1 cellular context compared by ENCODE assay signal in the genomic region with DNA sequence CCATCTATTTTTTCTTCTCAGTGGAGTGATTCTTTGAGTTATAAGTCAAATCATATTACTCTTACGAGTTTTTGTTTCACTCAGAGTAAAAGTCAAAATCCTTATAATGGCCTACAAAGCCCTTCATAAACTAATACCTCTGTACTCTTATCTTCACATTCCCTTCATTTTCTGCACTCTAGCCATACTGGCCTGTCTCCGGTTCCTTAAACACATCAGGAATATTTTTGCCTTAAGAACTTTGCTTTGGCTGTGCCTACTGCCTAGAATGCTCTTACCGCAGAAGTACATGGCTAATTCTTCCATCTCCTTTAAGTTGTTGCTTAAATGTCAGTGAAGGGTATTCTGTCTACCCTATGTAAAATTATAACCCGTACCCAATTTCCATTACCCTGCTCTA.
TF ChIP-seq lines count a peak whose summit lies in the region.

No MANE protein-coding gene starts in this region.

TF ChIP-seq in WTC11, 78 proteins besides CTCF, POLR2A, EP300 and RAD21 (continued from another document):
- TF ChIP-seq, protein P1, sequence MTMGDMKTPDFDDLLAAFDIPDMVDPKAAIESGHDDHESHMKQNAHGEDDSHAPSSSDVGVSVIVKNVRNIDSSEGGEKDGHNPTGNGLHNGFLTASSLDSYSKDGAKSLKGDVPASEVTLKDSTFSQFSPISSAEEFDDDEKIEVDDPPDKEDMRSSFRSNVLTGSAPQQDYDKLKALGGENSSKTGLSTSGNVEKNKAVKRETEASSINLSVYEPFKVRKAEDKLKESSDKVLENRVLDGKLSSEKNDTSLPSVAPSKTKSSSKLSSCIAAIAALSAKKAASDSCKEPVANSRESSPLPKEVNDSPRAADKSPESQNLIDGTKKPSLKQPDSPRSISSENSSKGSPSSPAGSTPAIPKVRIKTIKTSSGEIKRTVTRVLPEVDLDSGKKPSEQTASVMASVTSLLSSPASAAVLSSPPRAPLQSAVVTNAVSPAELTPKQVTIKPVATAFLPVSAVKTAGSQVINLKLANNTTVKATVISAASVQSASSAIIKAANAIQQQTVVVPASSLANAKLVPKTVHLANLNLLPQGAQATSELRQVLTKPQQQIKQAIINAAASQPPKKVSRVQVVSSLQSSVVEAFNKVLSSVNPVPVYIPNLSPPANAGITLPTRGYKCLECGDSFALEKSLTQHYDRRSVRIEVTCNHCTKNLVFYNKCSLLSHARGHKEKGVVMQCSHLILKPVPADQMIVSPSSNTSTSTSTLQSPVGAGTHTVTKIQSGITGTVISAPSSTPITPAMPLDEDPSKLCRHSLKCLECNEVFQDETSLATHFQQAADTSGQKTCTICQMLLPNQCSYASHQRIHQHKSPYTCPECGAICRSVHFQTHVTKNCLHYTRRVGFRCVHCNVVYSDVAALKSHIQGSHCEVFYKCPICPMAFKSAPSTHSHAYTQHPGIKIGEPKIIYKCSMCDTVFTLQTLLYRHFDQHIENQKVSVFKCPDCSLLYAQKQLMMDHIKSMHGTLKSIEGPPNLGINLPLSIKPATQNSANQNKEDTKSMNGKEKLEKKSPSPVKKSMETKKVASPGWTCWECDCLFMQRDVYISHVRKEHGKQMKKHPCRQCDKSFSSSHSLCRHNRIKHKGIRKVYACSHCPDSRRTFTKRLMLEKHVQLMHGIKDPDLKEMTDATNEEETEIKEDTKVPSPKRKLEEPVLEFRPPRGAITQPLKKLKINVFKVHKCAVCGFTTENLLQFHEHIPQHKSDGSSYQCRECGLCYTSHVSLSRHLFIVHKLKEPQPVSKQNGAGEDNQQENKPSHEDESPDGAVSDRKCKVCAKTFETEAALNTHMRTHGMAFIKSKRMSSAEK (CRISPR knock-in tag; IDR thresholded peaks at IDR 0.05; ENCODE audit: borderline replicate concordance), result no peak
- no peak for TF ChIP-seq ETV6 (CRISPR knock-in tag; IDR thresholded peaks at IDR 0.05)
- TF ChIP-seq, protein P2, sequence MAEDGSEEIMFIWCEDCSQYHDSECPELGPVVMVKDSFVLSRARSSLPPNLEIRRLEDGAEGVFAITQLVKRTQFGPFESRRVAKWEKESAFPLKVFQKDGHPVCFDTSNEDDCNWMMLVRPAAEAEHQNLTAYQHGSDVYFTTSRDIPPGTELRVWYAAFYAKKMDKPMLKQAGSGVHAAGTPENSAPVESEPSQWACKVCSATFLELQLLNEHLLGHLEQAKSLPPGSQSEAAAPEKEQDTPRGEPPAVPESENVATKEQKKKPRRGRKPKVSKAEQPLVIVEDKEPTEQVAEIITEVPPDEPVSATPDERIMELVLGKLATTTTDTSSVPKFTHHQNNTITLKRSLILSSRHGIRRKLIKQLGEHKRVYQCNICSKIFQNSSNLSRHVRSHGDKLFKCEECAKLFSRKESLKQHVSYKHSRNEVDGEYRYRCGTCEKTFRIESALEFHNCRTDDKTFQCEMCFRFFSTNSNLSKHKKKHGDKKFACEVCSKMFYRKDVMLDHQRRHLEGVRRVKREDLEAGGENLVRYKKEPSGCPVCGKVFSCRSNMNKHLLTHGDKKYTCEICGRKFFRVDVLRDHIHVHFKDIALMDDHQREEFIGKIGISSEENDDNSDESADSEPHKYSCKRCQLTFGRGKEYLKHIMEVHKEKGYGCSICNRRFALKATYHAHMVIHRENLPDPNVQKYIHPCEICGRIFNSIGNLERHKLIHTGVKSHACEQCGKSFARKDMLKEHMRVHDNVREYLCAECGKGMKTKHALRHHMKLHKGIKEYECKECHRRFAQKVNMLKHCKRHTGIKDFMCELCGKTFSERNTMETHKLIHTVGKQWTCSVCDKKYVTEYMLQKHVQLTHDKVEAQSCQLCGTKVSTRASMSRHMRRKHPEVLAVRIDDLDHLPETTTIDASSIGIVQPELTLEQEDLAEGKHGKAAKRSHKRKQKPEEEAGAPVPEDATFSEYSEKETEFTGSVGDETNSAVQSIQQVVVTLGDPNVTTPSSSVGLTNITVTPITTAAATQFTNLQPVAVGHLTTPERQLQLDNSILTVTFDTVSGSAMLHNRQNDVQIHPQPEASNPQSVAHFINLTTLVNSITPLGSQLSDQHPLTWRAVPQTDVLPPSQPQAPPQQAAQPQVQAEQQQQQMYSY (CRISPR knock-in tag; IDR thresholded peaks at IDR 0.05), result no peak
- no peak for TF ChIP-seq OVOL2 (CRISPR knock-in tag; IDR thresholded peaks at IDR 0.05; ENCODE audit: borderline replicate concordance)
- no peak for TF ChIP-seq NR3C1 (CRISPR knock-in tag; conservative IDR thresholded peaks at IDR 0.05; ENCODE audit: low read depth)
- TF ChIP-seq, protein P3, sequence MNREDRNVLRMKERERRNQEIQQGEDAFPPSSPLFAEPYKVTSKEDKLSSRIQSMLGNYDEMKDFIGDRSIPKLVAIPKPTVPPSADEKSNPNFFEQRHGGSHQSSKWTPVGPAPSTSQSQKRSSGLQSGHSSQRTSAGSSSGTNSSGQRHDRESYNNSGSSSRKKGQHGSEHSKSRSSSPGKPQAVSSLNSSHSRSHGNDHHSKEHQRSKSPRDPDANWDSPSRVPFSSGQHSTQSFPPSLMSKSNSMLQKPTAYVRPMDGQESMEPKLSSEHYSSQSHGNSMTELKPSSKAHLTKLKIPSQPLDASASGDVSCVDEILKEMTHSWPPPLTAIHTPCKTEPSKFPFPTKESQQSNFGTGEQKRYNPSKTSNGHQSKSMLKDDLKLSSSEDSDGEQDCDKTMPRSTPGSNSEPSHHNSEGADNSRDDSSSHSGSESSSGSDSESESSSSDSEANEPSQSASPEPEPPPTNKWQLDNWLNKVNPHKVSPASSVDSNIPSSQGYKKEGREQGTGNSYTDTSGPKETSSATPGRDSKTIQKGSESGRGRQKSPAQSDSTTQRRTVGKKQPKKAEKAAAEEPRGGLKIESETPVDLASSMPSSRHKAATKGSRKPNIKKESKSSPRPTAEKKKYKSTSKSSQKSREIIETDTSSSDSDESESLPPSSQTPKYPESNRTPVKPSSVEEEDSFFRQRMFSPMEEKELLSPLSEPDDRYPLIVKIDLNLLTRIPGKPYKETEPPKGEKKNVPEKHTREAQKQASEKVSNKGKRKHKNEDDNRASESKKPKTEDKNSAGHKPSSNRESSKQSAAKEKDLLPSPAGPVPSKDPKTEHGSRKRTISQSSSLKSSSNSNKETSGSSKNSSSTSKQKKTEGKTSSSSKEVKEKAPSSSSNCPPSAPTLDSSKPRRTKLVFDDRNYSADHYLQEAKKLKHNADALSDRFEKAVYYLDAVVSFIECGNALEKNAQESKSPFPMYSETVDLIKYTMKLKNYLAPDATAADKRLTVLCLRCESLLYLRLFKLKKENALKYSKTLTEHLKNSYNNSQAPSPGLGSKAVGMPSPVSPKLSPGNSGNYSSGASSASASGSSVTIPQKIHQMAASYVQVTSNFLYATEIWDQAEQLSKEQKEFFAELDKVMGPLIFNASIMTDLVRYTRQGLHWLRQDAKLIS (CRISPR knock-in tag; IDR thresholded peaks at IDR 0.05; ENCODE audit: borderline replicate concordance), result no peak
- TF ChIP-seq CREM (CRISPR knock-in tag; IDR thresholded peaks at IDR 0.05), result no peak
